ENCODE assay signal across 26 cellular contexts in the genomic region with DNA sequence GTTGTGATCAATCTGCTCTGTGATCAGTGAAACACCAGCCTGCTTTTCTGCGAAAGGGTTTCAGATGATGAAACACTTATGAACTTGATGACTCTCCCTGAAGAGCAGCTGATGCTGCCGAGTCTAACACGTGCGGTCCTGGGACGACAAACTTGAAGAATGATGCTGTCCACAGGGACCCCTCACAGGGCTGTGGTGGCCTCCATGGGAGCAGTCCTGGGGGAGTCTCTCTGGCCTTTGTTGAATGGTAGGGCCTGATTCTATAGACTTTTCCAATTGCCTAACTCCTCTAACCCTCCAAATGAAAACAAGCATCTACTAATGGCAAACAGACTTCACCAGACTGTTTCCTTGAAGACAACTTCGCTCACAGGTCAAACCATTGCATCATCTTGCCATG. TPM values are rescaled to one million over a fixed set of nuclear protein-coding genes. Genes with fewer than 3 reads are reported as not detected.
"Had no signal": no experiment of that assay in that cellular context is flagged by ENCODE, and none has a peak within 500 bp of the region (broad histone marks: within the 10 kb centered on the region; RNA-seq: fewer than 3 reads in every experiment).

A gene with protein sequence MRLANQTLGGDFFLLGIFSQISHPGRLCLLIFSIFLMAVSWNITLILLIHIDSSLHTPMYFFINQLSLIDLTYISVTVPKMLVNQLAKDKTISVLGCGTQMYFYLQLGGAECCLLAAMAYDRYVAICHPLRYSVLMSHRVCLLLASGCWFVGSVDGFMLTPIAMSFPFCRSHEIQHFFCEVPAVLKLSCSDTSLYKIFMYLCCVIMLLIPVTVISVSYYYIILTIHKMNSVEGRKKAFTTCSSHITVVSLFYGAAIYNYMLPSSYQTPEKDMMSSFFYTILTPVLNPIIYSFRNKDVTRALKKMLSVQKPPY (minus strand): TSS at position 112 of the 400 bp plus-strand sequence. CDS start 3,932 bp downstream, outside the sequence.

- H3K4me1 ChIP-seq: ascending aorta, body of pancreas had no signal

- ATAC-seq: activated T-cell treated with anti-CD3 and anti-CD28 coated beads, Interleukin-2, amount 50 U/mL, for 4 hours; body of pancreas had no signal

- H3K9me3 Mint-ChIP-seq: activated CD4-positive, alpha-beta memory T cell treated with anti-CD3 and anti-CD28 coated beads for 36 hours; activated naive CD4-positive, alpha-beta T cell treated with anti-CD3 and anti-CD28 coated beads for 36 hours; activated T-cell treated with anti-CD3 and anti-CD28 coated beads, Interleukin-2, amount 50 U/mL, for 4 hours; T-helper 1 cell treated with Interleukin-12 subunit alpha and Interleukin-12 subunit beta and Interleukin-4 antibody, amounts not matched to agents 30 μg/mL and 1 μg/mL, for 36 hours had no signal

- DNase-seq: activated CD4-positive, alpha-beta memory T cell treated with anti-CD3 and anti-CD28 coated beads for 36 hours; activated CD4-positive, alpha-beta T cell treated with anti-CD3 and anti-CD28 coated beads for 48 hours; activated CD4-positive, CD25-positive, alpha-beta regulatory T cell treated with anti-CD3 and anti-CD28 coated beads, Interleukin-2, amount 50 U/mL, for 72 hours; activated CD8-positive, alpha-beta memory T cell treated with anti-CD3 and anti-CD28 coated beads for 24 hours; activated effector memory CD4-positive, alpha-beta T cell treated with anti-CD3 and anti-CD28 coated beads, Interleukin-2, amount 50 U/mL, for 16 hours; activated naive CD4-positive, alpha-beta T cell treated with anti-CD3 and anti-CD28 coated beads for 36 hours; activated T-cell treated with anti-CD3 and anti-CD28 coated beads, Interleukin-2, amount 50 U/mL, for 4 hours; amniotic stem cell; body of pancreas; central memory CD4-positive, alpha-beta T cell; KBM-7; NCI-H1105; NCI-H1436; NCI-H1694 treated with DMSO at 0.1 percent for 48 hours; NCI-H2029 treated with DMSO at 0.1 percent for 48 hours; NCI-H446; NCI-H524; PC-9; SHP77 treated with DMSO at 0.1 percent for 48 hours had no signal

- H3K27ac ChIP-seq: ascending aorta, body of pancreas, PC-9 had no signal

- H3K27ac Mint-ChIP-seq: activated CD4-positive, alpha-beta memory T cell treated with anti-CD3 and anti-CD28 coated beads for 36 hours; activated naive CD4-positive, alpha-beta T cell treated with anti-CD3 and anti-CD28 coated beads for 36 hours; T-helper 1 cell treated with Interleukin-12 subunit alpha and Interleukin-12 subunit beta and Interleukin-4 antibody, amounts not matched to agents 30 μg/mL and 1 μg/mL, for 36 hours had no signal

- H3K4me3 ChIP-seq: ascending aorta, body of pancreas, PC-9 had no signal

- H3K4me3 Mint-ChIP-seq: activated CD4-positive, alpha-beta memory T cell treated with anti-CD3 and anti-CD28 coated beads for 36 hours; activated naive CD4-positive, alpha-beta T cell treated with anti-CD3 and anti-CD28 coated beads for 36 hours; activated T-cell treated with anti-CD3 and anti-CD28 coated beads, Interleukin-2, amount 50 U/mL, for 4 hours; T-helper 1 cell treated with Interleukin-12 subunit alpha and Interleukin-12 subunit beta and Interleukin-4 antibody, amounts not matched to agents 30 μg/mL and 1 μg/mL, for 36 hours had no signal

- H2AFZ ChIP-seq: PC-9 had no signal

- H3K27me3 ChIP-seq: ascending aorta, body of pancreas had no signal

- H3K9me3 ChIP-seq: ascending aorta, body of pancreas had no signal

- H3K36me3 Mint-ChIP-seq: activated CD4-positive, alpha-beta memory T cell treated with anti-CD3 and anti-CD28 coated beads for 36 hours had no signal

- H3K36me3 ChIP-seq: ascending aorta had no signal

- H3K4me2 ChIP-seq: PC-9 had no signal

RNA-seq across cellular contexts. Expression of the gene that starts here (rescaled TPM):
- total RNA-seq: activated CD4-positive, alpha-beta memory T cell treated with anti-CD3 and anti-CD28 coated beads for 36 hours; activated naive CD4-positive, alpha-beta T cell treated with anti-CD3 and anti-CD28 coated beads for 36 hours; activated T-cell treated with anti-CD3 and anti-CD28 coated beads, Interleukin-2, amount 50 U/mL, for 4 hours; ascending aorta; body of pancreas; bronchial epithelial cell; chondrocyte; LHCN-M2; M059J; PC-9; SK-MEL-5 had no signal
